ENCODE assay signal across 1 cellular context in the genomic region with DNA sequence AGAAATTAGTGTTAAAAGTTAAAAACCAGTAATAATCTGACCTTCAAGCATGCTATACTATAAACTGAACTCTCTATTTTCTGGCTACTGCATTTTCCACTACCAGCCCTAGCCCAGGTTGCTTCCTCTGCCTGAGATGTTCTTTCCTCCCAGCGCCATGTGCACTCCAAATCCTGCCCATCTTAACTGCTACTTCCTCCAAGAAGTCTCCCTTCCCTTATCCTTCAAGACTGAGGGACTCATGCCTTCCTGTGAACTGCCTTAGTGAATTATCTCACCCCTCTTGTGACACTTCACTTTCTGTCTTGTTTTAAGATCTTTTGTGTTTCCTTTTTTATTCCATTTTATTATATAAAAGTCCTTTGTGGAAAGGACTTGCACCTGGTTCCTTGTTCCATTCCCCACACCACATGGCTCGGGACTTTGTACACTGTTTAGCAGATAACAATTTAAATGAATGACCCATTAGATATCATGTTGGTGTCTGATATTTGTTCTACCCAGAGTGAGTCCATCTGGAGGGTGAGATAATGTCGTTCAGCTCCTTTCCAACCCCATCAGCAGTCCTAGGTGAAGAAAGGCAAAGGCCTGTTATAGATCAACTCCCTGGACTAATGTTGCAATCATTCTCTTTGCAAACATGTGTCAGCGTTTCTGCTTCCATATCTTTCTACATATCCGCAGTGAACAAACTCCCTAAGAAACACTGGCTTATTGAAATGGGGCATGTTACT.
TF ChIP-seq lines count a peak whose summit lies in the region.

No MANE protein-coding gene starts in this region.

TF ChIP-seq in K562, 482 proteins besides CTCF, POLR2A, EP300 and RAD21 (continued from another document and continues in another):
- TF ChIP-seq ZBTB17 (CRISPR knock-in tag; IDR thresholded peaks at IDR 0.05) (no peak), MEF2A (IDR thresholded peaks at IDR 0.05; ENCODE audit: control insufficient read depth, low read depth, low read length) (peak; percentile 75), HDAC2 (IDR thresholded peaks at IDR 0.05) (peak; percentile 89), ZNF695 (CRISPR knock-in tag; IDR thresholded peaks at IDR 0.05) (no peak), RHOXF2B (CRISPR knock-in tag; conservative IDR thresholded peaks at IDR 0.05) (no peak), EWSR1 (IDR thresholded peaks at IDR 0.05; ENCODE audit: borderline replicate concordance, low read depth, partially characterized antibody) (no peak), ZNF146 (CRISPR knock-in tag; IDR thresholded peaks at IDR 0.05; ENCODE audit: unreplicated experiment) (no peak), JUN (IDR thresholded peaks at IDR 0.05; ENCODE audit: borderline replicate concordance, low read depth, low read length) (no peak), JUN (CRISPR knock-in tag; IDR thresholded peaks at IDR 0.05; ENCODE audit: borderline replicate concordance) (no peak), BHLHE40 (IDR thresholded peaks at IDR 0.05; ENCODE audit: low read length) (peak; percentile 71), DNMT1 (IDR thresholded peaks at IDR 0.05) (no peak), ATF1 (CRISPR knock-in tag; IDR thresholded peaks at IDR 0.05) (no peak), ATF1 (tag; IDR thresholded peaks at IDR 0.05) (peak; percentile 68), CREB5 (CRISPR knock-in tag; IDR thresholded peaks at IDR 0.05) (no peak), ZNF3 (CRISPR knock-in tag; IDR thresholded peaks at IDR 0.05) (no peak), RCOR1 (IDR thresholded peaks at IDR 0.05; ENCODE audit: borderline replicate concordance in 1 of 2, low read depth in 2 of 2, low read length in 2 of 2) (peak; percentile 24 to 88; a peak in 3 of 4 replicates), PURB (CRISPR knock-in tag; IDR thresholded peaks at IDR 0.05; ENCODE audit: low read depth) (no peak), SLC30A9 (CRISPR knock-in tag; IDR thresholded peaks at IDR 0.05) (no peak), FOXA3 (CRISPR knock-in tag; conservative IDR thresholded peaks at IDR 0.05 in 1 of 2, IDR thresholded peaks at IDR 0.05 in 1 of 2) (peak; percentile 62 to 94; a peak in 3 of 4 replicates), TEAD4 (IDR thresholded peaks at IDR 0.05; ENCODE audit: low read length) (peak; percentile 100), TEAD4 (CRISPR knock-in tag; IDR thresholded peaks at IDR 0.05; ENCODE audit: borderline replicate concordance) (no peak)
- TF ChIP-seq, protein P1, sequence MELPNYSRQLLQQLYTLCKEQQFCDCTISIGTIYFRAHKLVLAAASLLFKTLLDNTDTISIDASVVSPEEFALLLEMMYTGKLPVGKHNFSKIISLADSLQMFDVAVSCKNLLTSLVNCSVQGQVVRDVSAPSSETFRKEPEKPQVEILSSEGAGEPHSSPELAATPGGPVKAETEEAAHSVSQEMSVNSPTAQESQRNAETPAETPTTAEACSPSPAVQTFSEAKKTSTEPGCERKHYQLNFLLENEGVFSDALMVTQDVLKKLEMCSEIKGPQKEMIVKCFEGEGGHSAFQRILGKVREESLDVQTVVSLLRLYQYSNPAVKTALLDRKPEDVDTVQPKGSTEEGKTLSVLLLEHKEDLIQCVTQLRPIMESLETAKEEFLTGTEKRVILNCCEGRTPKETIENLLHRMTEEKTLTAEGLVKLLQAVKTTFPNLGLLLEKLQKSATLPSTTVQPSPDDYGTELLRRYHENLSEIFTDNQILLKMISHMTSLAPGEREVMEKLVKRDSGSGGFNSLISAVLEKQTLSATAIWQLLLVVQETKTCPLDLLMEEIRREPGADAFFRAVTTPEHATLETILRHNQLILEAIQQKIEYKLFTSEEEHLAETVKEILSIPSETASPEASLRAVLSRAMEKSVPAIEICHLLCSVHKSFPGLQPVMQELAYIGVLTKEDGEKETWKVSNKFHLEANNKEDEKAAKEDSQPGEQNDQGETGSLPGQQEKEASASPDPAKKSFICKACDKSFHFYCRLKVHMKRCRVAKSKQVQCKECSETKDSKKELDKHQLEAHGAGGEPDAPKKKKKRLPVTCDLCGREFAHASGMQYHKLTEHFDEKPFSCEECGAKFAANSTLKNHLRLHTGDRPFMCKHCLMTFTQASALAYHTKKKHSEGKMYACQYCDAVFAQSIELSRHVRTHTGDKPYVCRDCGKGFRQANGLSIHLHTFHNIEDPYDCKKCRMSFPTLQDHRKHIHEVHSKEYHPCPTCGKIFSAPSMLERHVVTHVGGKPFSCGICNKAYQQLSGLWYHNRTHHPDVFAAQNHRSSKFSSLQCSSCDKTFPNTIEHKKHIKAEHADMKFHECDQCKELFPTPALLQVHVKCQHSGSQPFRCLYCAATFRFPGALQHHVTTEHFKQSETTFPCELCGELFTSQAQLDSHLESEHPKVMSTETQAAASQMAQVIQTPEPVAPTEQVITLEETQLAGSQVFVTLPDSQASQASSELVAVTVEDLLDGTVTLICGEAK (IDR thresholded peaks at IDR 0.05) = no peak; the same call in 1 of the 2 replicates
- TF ChIP-seq, protein P1 (CRISPR knock-in tag; IDR thresholded peaks at IDR 0.05) = no peak
- TF ChIP-seq, protein P2, sequence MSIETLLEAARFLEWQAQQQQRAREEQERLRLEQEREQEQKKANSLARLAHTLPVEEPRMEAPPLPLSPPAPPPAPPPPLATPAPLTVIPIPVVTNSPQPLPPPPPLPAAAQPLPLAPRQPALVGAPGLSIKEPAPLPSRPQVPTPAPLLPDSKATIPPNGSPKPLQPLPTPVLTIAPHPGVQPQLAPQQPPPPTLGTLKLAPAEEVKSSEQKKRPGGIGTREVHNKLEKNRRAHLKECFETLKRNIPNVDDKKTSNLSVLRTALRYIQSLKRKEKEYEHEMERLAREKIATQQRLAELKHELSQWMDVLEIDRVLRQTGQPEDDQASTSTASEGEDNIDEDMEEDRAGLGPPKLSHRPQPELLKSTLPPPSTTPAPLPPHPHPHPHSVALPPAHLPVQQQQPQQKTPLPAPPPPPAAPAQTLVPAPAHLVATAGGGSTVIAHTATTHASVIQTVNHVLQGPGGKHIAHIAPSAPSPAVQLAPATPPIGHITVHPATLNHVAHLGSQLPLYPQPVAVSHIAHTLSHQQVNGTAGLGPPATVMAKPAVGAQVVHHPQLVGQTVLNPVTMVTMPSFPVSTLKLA (conservative IDR thresholded peaks at IDR 0.05) = peak; percentile 78 to 84
- TF ChIP-seq, protein P3, sequence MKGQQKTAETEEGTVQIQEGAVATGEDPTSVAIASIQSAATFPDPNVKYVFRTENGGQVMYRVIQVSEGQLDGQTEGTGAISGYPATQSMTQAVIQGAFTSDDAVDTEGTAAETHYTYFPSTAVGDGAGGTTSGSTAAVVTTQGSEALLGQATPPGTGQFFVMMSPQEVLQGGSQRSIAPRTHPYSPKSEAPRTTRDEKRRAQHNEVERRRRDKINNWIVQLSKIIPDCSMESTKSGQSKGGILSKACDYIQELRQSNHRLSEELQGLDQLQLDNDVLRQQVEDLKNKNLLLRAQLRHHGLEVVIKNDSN (CRISPR knock-in tag; IDR thresholded peaks at IDR 0.05) = no peak
- TF ChIP-seq, protein P4, sequence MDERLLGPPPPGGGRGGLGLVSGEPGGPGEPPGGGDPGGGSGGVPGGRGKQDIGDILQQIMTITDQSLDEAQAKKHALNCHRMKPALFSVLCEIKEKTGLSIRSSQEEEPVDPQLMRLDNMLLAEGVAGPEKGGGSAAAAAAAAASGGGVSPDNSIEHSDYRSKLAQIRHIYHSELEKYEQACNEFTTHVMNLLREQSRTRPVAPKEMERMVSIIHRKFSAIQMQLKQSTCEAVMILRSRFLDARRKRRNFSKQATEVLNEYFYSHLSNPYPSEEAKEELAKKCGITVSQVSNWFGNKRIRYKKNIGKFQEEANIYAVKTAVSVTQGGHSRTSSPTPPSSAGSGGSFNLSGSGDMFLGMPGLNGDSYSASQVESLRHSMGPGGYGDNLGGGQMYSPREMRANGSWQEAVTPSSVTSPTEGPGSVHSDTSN (CRISPR knock-in tag; IDR thresholded peaks at IDR 0.05; ENCODE audit: low read depth) = no peak
- TF ChIP-seq, protein P4 (tag; conservative IDR thresholded peaks at IDR 0.05; ENCODE audit: low read depth) = peak; percentile 98
- TF ChIP-seq, protein P5, sequence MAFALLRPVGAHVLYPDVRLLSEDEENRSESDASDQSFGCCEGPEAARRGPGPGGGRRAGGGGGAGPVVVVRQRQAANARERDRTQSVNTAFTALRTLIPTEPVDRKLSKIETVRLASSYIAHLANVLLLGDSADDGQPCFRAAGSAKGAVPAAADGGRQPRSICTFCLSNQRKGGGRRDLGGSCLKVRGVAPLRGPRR (CRISPR knock-in tag; IDR thresholded peaks at IDR 0.05) = no peak
